Comparison of ENCODE assay signal across 8 cellular contexts in genomic region chr3:61637088-61638051, GRCh38.
DNase-seq lines count a peak whose midpoint lies in the region; ATAC-seq and TF ChIP-seq lines count a peak whose summit lies in the region.

No MANE protein-coding gene starts in this region.

- H3K4me1 ChIP-seq in GM23338 (ENCODE audit: insufficient read depth) (peaks cover 34% of the 10 kb centered on the region), lung (ENCODE audit: control insufficient read depth in 2 of 2, insufficient read depth in 2 of 2, low read length in 2 of 2) (peaks cover 3 to 21% of the 10 kb centered on the region in 2 donors)

- H3K79me2 ChIP-seq in GM23338 (replicated peaks; ENCODE audit: insufficient read depth), result peaks cover 100% of the 10 kb centered on the region

- DNase-seq in Caki2 (ENCODE audit: low read depth) (peak; percentile 50), GM23338 (ENCODE audit: low spot score) (no peak), OCI-M1 (lab: John Stamatoyannopoulos, UW) (peak; percentile 26), lung (ENCODE audit: low spot score) (no peak), dermis blood vessel endothelial cell (no peak)
- no peak for DNase-seq in stimulated activated naive CD4-positive, alpha-beta T cell treated with Interleukin-2 at 50 U/mL for 16 hours (lab: John Stamatoyannopoulos, UW)
- no peak for DNase-seq in activated CD8-positive, alpha-beta T cell treated with anti-CD3 and anti-CD28 coated beads for 36 hours

- no peak overlapping the region for H2AFZ ChIP-seq in GM23338

- in situ Hi-C loops in Caki2 (cut with HindIII; ENCODE audit: low pct_unique_long_range_greater_than_20kb, low sequenced_read_pairs), result no loop called here

- H3K27ac Mint-ChIP-seq in GM23338, result no peak overlapping the region; the same call in 1 of the 2 replicates
- no peak overlapping the region for H3K27ac Mint-ChIP-seq in activated CD8-positive, alpha-beta T cell treated with anti-CD3 and anti-CD28 coated beads for 36 hours

- no peaks in the 10 kb centered on the region for H3K27me3 ChIP-seq in GM23338 (ENCODE audit: insufficient read depth)
- no peaks in the 10 kb centered on the region for H3K27me3 ChIP-seq in lung (ENCODE audit: control insufficient read depth, insufficient read depth)

- H3K36me3 Mint-ChIP-seq in GM23338 (ENCODE audit: low read depth), result peaks cover 17% of the 10 kb centered on the region
- no peaks in the 10 kb centered on the region for H3K36me3 Mint-ChIP-seq in activated CD8-positive, alpha-beta T cell treated with anti-CD3 and anti-CD28 coated beads for 36 hours (ENCODE audit: low read depth)

- H3K27ac ChIP-seq in GM23338 (ENCODE audit: low read depth) (peak overlapping the region; percentile 71; the same call in 1 of the 2 replicates), lung (ENCODE audit: low read depth in 1 of 2, low read length in 1 of 2) (peak overlapping the region; percentile 43 to 75)

- CTCF ChIA-PET in activated CD8-positive, alpha-beta T cell treated with anti-CD3 and anti-CD28 coated beads for 36 hours (lab: Charles Lee), result no interaction called here

- no peak for ATAC-seq in GM23338
- peak; percentile 38 for ATAC-seq in lung (ENCODE audit: insufficient read depth, low FRiP score)
- ATAC-seq in activated CD8-positive, alpha-beta T cell treated with anti-CD3 and anti-CD28 coated beads for 36 hours, result no peak
- ATAC-seq in HG03460 (IDR thresholded peaks at IDR 0.05; ENCODE audit: unreplicated experiment), result no peak

- H3K4me1 Mint-ChIP-seq in GM23338, result peaks cover 50% of the 10 kb centered on the region
- no peaks in the 10 kb centered on the region for H3K4me1 Mint-ChIP-seq in activated CD8-positive, alpha-beta T cell treated with anti-CD3 and anti-CD28 coated beads for 36 hours (ENCODE audit: low read depth)

- no peaks in the 10 kb centered on the region for H3F3A ChIP-seq in GM23338 (replicated peaks; ENCODE audit: low read depth)

- no peak overlapping the region for H3K4me2 ChIP-seq in GM23338

- POLR2A ChIA-PET in activated CD8-positive, alpha-beta T cell treated with anti-CD3 and anti-CD28 coated beads for 36 hours (lab: Charles Lee), result no interaction called here

- H3K27me3 Mint-ChIP-seq in GM23338 (ENCODE audit: insufficient read depth, low read depth, poor library complexity), result peaks cover 2% of the 10 kb centered on the region
- H3K27me3 Mint-ChIP-seq in activated CD8-positive, alpha-beta T cell treated with anti-CD3 and anti-CD28 coated beads for 36 hours, result no peaks in the 10 kb centered on the region

- no peak for TF ChIP-seq CTCF in GM23338 (conservative IDR thresholded peaks at IDR 0.05; ENCODE audit: low read depth in 2 of 2)
- TF ChIP-seq CTCF in lung (IDR thresholded peaks at IDR 0.05; ENCODE audit: control extremely low read depth, extremely low read depth), result no peak
- no peak for TF ChIP-seq CTCF in activated CD8-positive, alpha-beta T cell treated with anti-CD3 and anti-CD28 coated beads for 36 hours (IDR thresholded peaks at IDR 0.05)

- H3K9me3 ChIP-seq in lung (ENCODE audit: control insufficient read depth in 2 of 2, insufficient read depth in 1 of 2, low read length in 1 of 2), result no peaks in the 10 kb centered on the region

- WGBS in lung, 2 donors, result 58 to 71% methylated on average over 16 of the region's 16 CpGs

- no peaks in the 10 kb centered on the region for H3K9me2 ChIP-seq in GM23338 (ENCODE audit: insufficient read depth)

- intact Hi-C loops in activated CD8-positive, alpha-beta T cell treated with anti-CD3 and anti-CD28 coated beads for 36 hours (cut with micrococcal nuclease), result no loop called here

- H3K4me3 ChIP-seq in GM23338 (no peak overlapping the region), lung (no peak overlapping the region)

- H3K4me3 Mint-ChIP-seq in GM23338, result no peak overlapping the region
- H3K4me3 Mint-ChIP-seq in activated CD8-positive, alpha-beta T cell treated with anti-CD3 and anti-CD28 coated beads for 36 hours, result no peak overlapping the region

- H3K36me3 ChIP-seq in GM23338 (ENCODE audit: insufficient read depth) (no peaks in the 10 kb centered on the region), lung (ENCODE audit: control insufficient read depth in 2 of 2, insufficient read depth in 2 of 2, low read length in 2 of 2) (no peaks in the 10 kb centered on the region)

- peaks cover 4% of the 10 kb centered on the region; the same call in 1 of the 3 replicates for H3K9me3 Mint-ChIP-seq in GM23338
- no peaks in the 10 kb centered on the region for H3K9me3 Mint-ChIP-seq in activated CD8-positive, alpha-beta T cell treated with anti-CD3 and anti-CD28 coated beads for 36 hours

- H4K20me1 ChIP-seq in GM23338 (replicated peaks; ENCODE audit: insufficient read depth), result peaks cover 68% of the 10 kb centered on the region

TF ChIP-seq in GM23338, 12 proteins besides CTCF, POLR2A, EP300 and RAD21:
- TF ChIP-seq STAT1 (IDR thresholded peaks at IDR 0.05; ENCODE audit: unreplicated experiment) (no peak), ZNF331 (CRISPR knock-in tag; IDR thresholded peaks at IDR 0.05; ENCODE audit: low read depth) (no peak), REST (IDR thresholded peaks at IDR 0.05; ENCODE audit: unreplicated experiment) (no peak), EZH2phosphoT487 (IDR thresholded peaks at IDR 0.05; ENCODE audit: unreplicated experiment) (no peak), EZH2 (IDR thresholded peaks at IDR 0.05; ENCODE audit: low read depth, unreplicated experiment) (no peak)

Comparison
In these comparisons a context has a peak if more than half of its experiments do, and no peak if none do; other contexts are left out.
1. DNase-seq: peak in Caki2 (single experiment) and OCI-M1 (single experiment); none in GM23338 (single experiment), lung (single experiment), stimulated activated naive CD4-positive, alpha-beta T cell treated with Interleukin-2 at 50 U/mL for 16 hours (single experiment), activated CD8-positive, alpha-beta T cell treated with anti-CD3 and anti-CD28 coated beads for 36 hours (single experiment) and dermis blood vessel endothelial cell (single experiment).